ENCODE assay signal across 8 cellular contexts in the genomic region with DNA sequence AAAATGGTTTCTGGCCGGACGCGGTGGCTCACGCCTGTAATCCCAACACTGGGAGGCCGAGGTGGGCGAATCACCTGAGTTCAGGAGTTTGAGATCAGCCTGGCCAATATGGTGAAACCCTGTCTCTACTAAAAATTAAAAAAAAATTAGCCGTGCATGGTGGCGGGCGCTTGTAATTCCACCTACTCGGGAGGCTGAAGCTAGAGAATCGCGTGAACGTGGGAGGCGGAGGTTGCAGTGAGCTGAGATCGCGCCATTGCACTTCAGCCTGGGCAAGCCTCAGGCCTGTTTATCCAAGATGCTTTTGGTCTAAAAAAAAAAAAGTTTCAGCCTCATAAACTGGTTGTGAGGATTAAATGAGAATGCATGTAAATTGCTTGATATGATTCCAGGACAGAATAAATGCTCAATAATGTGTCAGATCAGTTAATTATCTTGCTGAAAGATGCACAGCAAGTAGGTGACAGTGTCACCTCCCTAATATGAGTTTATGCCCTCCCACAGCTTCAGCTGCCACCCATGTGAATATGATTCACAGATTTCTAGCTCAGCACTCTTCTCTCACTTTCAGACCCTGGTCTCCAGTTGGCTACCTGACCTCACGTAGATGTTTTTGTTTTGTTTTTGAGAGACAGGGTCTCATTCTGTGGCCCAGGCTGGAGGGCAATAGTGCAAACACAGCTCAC. TPM values are rescaled to one million over a fixed set of nuclear protein-coding genes. Genes with fewer than 3 reads are reported as not detected.
A peak's percentile ranks its signal among the peaks of the same experiment; 100 is the strongest.
DNase-seq lines count a peak whose midpoint lies in the region; ATAC-seq, FAIRE-seq and TF ChIP-seq lines count a peak whose summit lies in the region.

No MANE protein-coding gene starts in this region.

- H3K23ac ChIP-seq in H1 (ENCODE audit: insufficient read length), result no peak overlapping the region

- no peak overlapping the region for H2BK5ac ChIP-seq in H1 (ENCODE audit: low read depth, low read length)

- no peak overlapping the region for H2AK5ac ChIP-seq in H1 (ENCODE audit: low read depth, low read length)

- no peak overlapping the region; a peak in 1 of 7 replicates for H3K9ac ChIP-seq in H1 (replicated peaks in 1 of 4; ENCODE audit: extremely low read depth in 1 of 4, low read depth in 3 of 4, low read length in 3 of 4)

- no peak for TF ChIP-seq EP300 in H1 (IDR thresholded peaks at IDR 0.05; ENCODE audit: borderline replicate concordance in 1 of 2, low read depth in 2 of 2, low read length in 2 of 2)

- no peak overlapping the region for H2BK120ac ChIP-seq in H1 (replicated peaks; ENCODE audit: low read depth, low read length)

- H3K27me3 ChIP-seq in H1 (replicated peaks in 1 of 4; ENCODE audit: control insufficient read depth in 3 of 4, extremely low read depth in 1 of 4, insufficient read depth in 3 of 4, low read length in 3 of 4) (no peaks in the 10 kb centered on the region), psoas muscle (ENCODE audit: insufficient read depth in 3 of 3, low read length in 2 of 3) (no peaks in the 10 kb centered on the region)

- no peak overlapping the region for H3K56ac ChIP-seq in H1 (replicated peaks; ENCODE audit: insufficient read length, low read depth, low read length)

- TF ChIP-seq RAD21 in H1 (IDR thresholded peaks at IDR 0.05 in 1 of 2, conservative IDR thresholded peaks at IDR 0.05 in 1 of 2; ENCODE audit: low read depth in 2 of 2, low read length in 2 of 2), result no peak

- no peak for FAIRE-seq in H1 (lab: Jason Lieb, UNC)

- no peak overlapping the region for H3K27ac ChIP-seq in H1 (ENCODE audit: low read depth, low read length)
- H3K27ac ChIP-seq in psoas muscle, result peak overlapping the region; percentile 82

- 75% methylated on average over 17 of the region's 17 CpGs; no CpG with 5 or more reads in 1 of the 2 experiments for WGBS in H1 (ENCODE audit: extremely low coverage in 1 of 2, insufficient coverage in 1 of 2, insufficient read length in 1 of 2, insufficient replicate concordance in 2 of 2, low coverage in 1 of 2, low lambda C conversion rate in 2 of 2, missing lambda C conversion rate in 1 of 2), 2 experiments
- 64 to 77% (median 67%) methylated on average over 17 of the region's 17 CpGs for WGBS in psoas muscle, 3 donors

- CTCF ChIA-PET in H1 (lab: Charles Lee; ENCODE audit: partially characterized antibody), result interaction anchor here (0.7 kb wide), 1 partner anchor 249 kb away, joined by 3 read pairs; no protein-coding TSS in a partner anchor

- H3K9me3 ChIP-seq in H1 (ENCODE audit: insufficient read depth in 2 of 2, low read depth in 1 of 2, low read length in 1 of 2), result no peaks in the 10 kb centered on the region
- H3K9me3 ChIP-seq in psoas muscle, result no peaks in the 10 kb centered on the region

- peaks cover 0 to 25% of the 10 kb centered on the region in 2 experiments; a peak in 3 of 4 replicates for H3K79me2 ChIP-seq in H1 (ENCODE audit: control insufficient read depth in 1 of 2, insufficient read depth in 2 of 2, low read length in 2 of 2)

- H4K5ac ChIP-seq in H1 (ENCODE audit: insufficient read length, low read depth, low read length), result no peak overlapping the region

- no peak overlapping the region for H3K18ac ChIP-seq in H1 (ENCODE audit: extremely low read depth, low read length)

- no peak for ATAC-seq in psoas muscle
- no peak for ATAC-seq in GM18505 (IDR thresholded peaks at IDR 0.05; ENCODE audit: unreplicated experiment)

- H3K36me3 ChIP-seq in H1 (ENCODE audit: control insufficient read depth in 2 of 4, insufficient read depth in 4 of 4, low read length in 3 of 4) (peaks cover 2 to 6% (median 5%) of the 10 kb centered on the region in 4 experiments; a peak in 4 of 8 replicates), psoas muscle (ENCODE audit: insufficient read depth in 1 of 2, low read depth in 1 of 2) (peaks cover 0 to 31% of the 10 kb centered on the region in 2 donors)

- POLR2A ChIA-PET in H1 (lab: Charles Lee; ENCODE audit: partially characterized antibody), result interaction anchor here (0.6 to 4.5 kb wide), 13 partner anchors 8 to 388 kb away, joined by 3 to 32 read pairs (median 4); a partner anchor contains a TSS

- H3K14ac ChIP-seq in H1 (ENCODE audit: insufficient read length), result no peak overlapping the region

- DNase-seq in GM13977 (ENCODE audit: low spot score) (peak; percentile 39), RKO (ENCODE audit: low spot score) (peak; percentile 63), H1 (ENCODE audit: low read depth in 1 of 2, low spot score in 2 of 2) (no peak), psoas muscle (no peak), NCI-H2171 (lab: John Stamatoyannopoulos, UW) (no peak), hippocampal formation (lab: John Stamatoyannopoulos, UW) (no peak), germinal center (ENCODE audit: low spot score) (no peak)

- H2AFZ ChIP-seq in H1 (ENCODE audit: low read length), result no peak overlapping the region

- TF ChIP-seq POLR2A in H1 (IDR thresholded peaks at IDR 0.05; ENCODE audit: control extremely low read depth in 1 of 2, low read depth in 2 of 2, low read length in 2 of 2) (no peak), GM18505 (IDR thresholded peaks at IDR 0.05; ENCODE audit: borderline replicate concordance, extremely low read depth, insufficient read depth, insufficient read length) (no peak)

- in situ Hi-C loops in GM13977 (cut with MboI; ENCODE audit: low pct_unique_long_range_greater_than_20kb, low sequenced_read_pairs, unreplicated experiment), result no loop called here

- TF ChIP-seq CTCF in GM13977 (IDR thresholded peaks at IDR 0.05; ENCODE audit: extremely low read depth, insufficient read depth, missing control alignments) (no peak), H1 (IDR thresholded peaks at IDR 0.05; ENCODE audit: control extremely low read depth in 1 of 3, insufficient read depth in 1 of 3, low read depth in 1 of 3, low read length in 3 of 3) (no peak), psoas muscle (IDR thresholded peaks at IDR 0.05) (no peak)

- H3K4me1 ChIP-seq in H1 (replicated peaks in 1 of 4; ENCODE audit: control insufficient read depth in 3 of 4, insufficient read depth in 4 of 4, low read length in 3 of 4), result no peaks in the 10 kb centered on the region; a peak in 1 of 7 replicates
- H3K4me1 ChIP-seq in psoas muscle, result peaks cover 15% of the 10 kb centered on the region

- intact Hi-C loops in psoas muscle (cut with DNase I), result loop anchor here (5.0 to 10.0 kb wide), 3 partner anchors 47 to 424 kb away; a partner anchor contains a TSS

- no peak overlapping the region for H2BK20ac ChIP-seq in H1 (ENCODE audit: low read length)

- H3K23me2 ChIP-seq in H1 (ENCODE audit: low read depth, low read length), result peaks cover 13% of the 10 kb centered on the region

- H2BK12ac ChIP-seq in H1 (ENCODE audit: low read depth, low read length), result no peak overlapping the region

- peak overlapping the region; percentile 75 to 91 (median 84); a peak in 6 of 8 replicates for H3K4me3 ChIP-seq in H1 (ENCODE audit: extremely low read depth in 1 of 4, insufficient read depth in 2 of 4, low read depth in 3 of 4, low read length in 4 of 4)
- peak overlapping the region; percentile 90 for H3K4me3 ChIP-seq in psoas muscle

- no peaks in the 10 kb centered on the region for H4K20me1 ChIP-seq in H1 (replicated peaks in 1 of 2; ENCODE audit: control insufficient read depth in 1 of 2, insufficient read depth in 2 of 2, low read length in 2 of 2)

- H4K91ac ChIP-seq in H1 (replicated peaks; ENCODE audit: insufficient read length, low read length), result no peak overlapping the region

- H4K8ac ChIP-seq in H1 (ENCODE audit: extremely low read depth, insufficient read depth, low read length), result no peak overlapping the region

- H2BK15ac ChIP-seq in H1 (ENCODE audit: low read length), result no peak overlapping the region

- no peak overlapping the region for H3K4ac ChIP-seq in H1 (replicated peaks; ENCODE audit: insufficient read length, low read depth, low read length)

- peak overlapping the region; percentile 76 to 82 for H3K4me2 ChIP-seq in H1 (ENCODE audit: insufficient read depth in 1 of 2, low read depth in 2 of 2, low read length in 2 of 2)

- H3K79me1 ChIP-seq in H1 (ENCODE audit: low read depth, low read length), result 0 out of 2 replicates have a peak, but pooled peaks cover 3% of the 10 kb centered on the region

RNA-seq across cellular contexts. Expression of a gene that starts 1.1 kb away (rescaled TPM):
- 56.9 and 66.7 TPM in 2 replicates for total RNA-seq in H1 (2021; fragmentation: NEBNext Ultra II Directional; extraction: Animal tissue kit (Norgen Biotek cat#: 25700))
- polyA plus RNA-seq in H1 (2011; rRNA removed), result 45.5 and 84.3 TPM in 2 replicates
- 66.3 TPM for polyA plus RNA-seq in H1 (2011; cell fraction: cytosol; rRNA removed)
- 47.6 TPM for polyA plus RNA-seq in H1 (2011; cell fraction: nucleus; rRNA removed)
- 47.0 to 77.3 TPM (median 58.6 TPM) in 4 replicates for polyA plus RNA-seq in H1 (2012, experiment 1 of 2)
- 23.8 TPM for polyA plus RNA-seq in H1 (2012, experiment 2 of 2)
- polyA plus RNA-seq in H1 (2013, experiment 1 of 2), result 171 TPM
- polyA plus RNA-seq in H1 (2013, experiment 2 of 2), result 186 TPM
- polyA minus RNA-seq in H1 (2011; rRNA and poly(A)+ RNA removed), result 70.8 and 86.4 TPM in 2 replicates
- polyA minus RNA-seq in H1 (2011; cell fraction: cytosol; rRNA and poly(A)+ RNA removed), result 52.0 TPM
- polyA minus RNA-seq in H1 (2011; cell fraction: nucleus; rRNA and poly(A)+ RNA removed), result 46.6 TPM
- 10 to 100 TPM in 2 of 4 donors, 1 to 10 TPM in 2; 9.1 to 15.7 (median 12.2) TPM for total RNA-seq in psoas muscle
- polyA plus RNA-seq in psoas muscle, result 10 to 100 TPM; 10.3 to 14.9 (median 11.4) TPM

RNA-seq across cellular contexts. Expression of a gene that starts 47.9 kb away (rescaled TPM):
- total RNA-seq in H1 (2021; fragmentation: NEBNext Ultra II Directional; extraction: Animal tissue kit (Norgen Biotek cat#: 25700)), result 4.1 and 6.2 TPM in 2 replicates
- 3.2 and 5.0 TPM in 2 replicates for polyA plus RNA-seq in H1 (2011; rRNA removed)
- 4.1 TPM for polyA plus RNA-seq in H1 (2011; cell fraction: cytosol; rRNA removed)
- 4.5 TPM for polyA plus RNA-seq in H1 (2011; cell fraction: nucleus; rRNA removed)
- 2.8 to 4.9 TPM (median 3.5 TPM) in 4 replicates for polyA plus RNA-seq in H1 (2012, experiment 1 of 2)
- 2.9 TPM for polyA plus RNA-seq in H1 (2012, experiment 2 of 2)
- polyA plus RNA-seq in H1 (2013, experiment 1 of 2), result 1.8 TPM
- polyA plus RNA-seq in H1 (2013, experiment 2 of 2), result 1.6 TPM
- polyA minus RNA-seq in H1 (2011; rRNA and poly(A)+ RNA removed), result 6.5 and 8.2 TPM in 2 replicates
- polyA minus RNA-seq in H1 (2011; cell fraction: cytosol; rRNA and poly(A)+ RNA removed), result 2.3 TPM
- 1.7 TPM for polyA minus RNA-seq in H1 (2011; cell fraction: nucleus; rRNA and poly(A)+ RNA removed)
- 1 to 10 TPM; 4.7 to 7.0 (median 5.8) TPM for total RNA-seq in psoas muscle
- 10 to 100 TPM in 1 of 3 donors, 1 to 10 TPM in 2; 4.8 to 10.3 (median 5.0) TPM for polyA plus RNA-seq in psoas muscle

RNA-seq across cellular contexts. Expression of a gene that starts 48.2 kb away (rescaled TPM):
- 6.8 and 7.8 TPM in 2 replicates for total RNA-seq in H1 (2021; fragmentation: NEBNext Ultra II Directional; extraction: Animal tissue kit (Norgen Biotek cat#: 25700))
- polyA plus RNA-seq in H1 (2011; rRNA removed) (4.6 and 7.2 TPM in 2 replicates), psoas muscle (1 to 10 TPM; 1.3 to 7.1 (median 2.2) TPM)
- polyA plus RNA-seq in H1 (2011; cell fraction: cytosol; rRNA removed), result 6.4 TPM
- 17.5 TPM for polyA plus RNA-seq in H1 (2011; cell fraction: nucleus; rRNA removed)
- polyA plus RNA-seq in H1 (2012, experiment 1 of 2), result 6.5 to 7.1 TPM (median 6.8 TPM) in 4 replicates
- 4.7 TPM for polyA plus RNA-seq in H1 (2012, experiment 2 of 2)
- polyA plus RNA-seq in H1 (2013, experiment 1 of 2), result 4.3 TPM
- polyA plus RNA-seq in H1 (2013, experiment 2 of 2), result 3.6 TPM
- polyA minus RNA-seq in H1 (2011; rRNA and poly(A)+ RNA removed), result 4.5 and 8.6 TPM in 2 replicates
- 5.5 TPM for polyA minus RNA-seq in H1 (2011; cell fraction: cytosol; rRNA and poly(A)+ RNA removed)
- 9.2 TPM for polyA minus RNA-seq in H1 (2011; cell fraction: nucleus; rRNA and poly(A)+ RNA removed)
- 1 to 10 TPM; 2.0 to 4.4 (median 3.5) TPM for total RNA-seq in psoas muscle

Comparison
In these comparisons a context has a peak if more than half of its experiments do, and no peak if none do; other contexts are left out.
1. DNase-seq: peak in GM13977 (single experiment) and RKO (single experiment); none in H1 (0 of 2), psoas muscle (0 of 2), NCI-H2171 (single experiment), hippocampal formation (0 of 2) and germinal center (single experiment).